Comparison of ENCODE assay signal across 27 cellular contexts in the genomic region with DNA sequence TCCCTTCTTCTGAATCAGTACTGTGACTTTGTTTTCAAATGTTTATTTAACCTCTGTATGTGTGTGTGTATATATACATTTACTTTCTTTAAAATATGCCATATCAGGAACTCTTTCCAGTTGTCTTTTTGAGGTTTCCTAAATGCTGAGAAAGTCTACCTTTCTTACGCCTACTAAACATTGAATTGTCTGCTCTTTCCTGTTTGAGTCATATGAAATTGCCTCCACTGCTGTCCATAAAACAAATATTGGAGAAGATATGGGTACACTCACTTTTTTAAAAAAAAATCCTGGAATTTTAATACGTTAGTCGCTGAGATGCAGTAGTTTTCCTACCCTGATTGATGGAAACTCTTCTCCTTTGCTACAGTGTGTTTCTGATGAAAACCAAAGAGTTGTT.
A peak's percentile ranks its signal among the peaks of the same experiment; 100 is the strongest.
DNase-seq lines count a peak whose midpoint lies in the region; ATAC-seq and TF ChIP-seq lines count a peak whose summit lies in the region.
"Had no signal": no experiment of that assay in that cellular context is flagged by ENCODE, and none has a peak within 500 bp of the region (broad histone marks: within the 10 kb centered on the region; RNA-seq: fewer than 3 reads in every experiment).

No MANE protein-coding gene starts in this region.

- no peaks in the 10 kb centered on the region for H3K9me2 ChIP-seq in PC-3 (replicated peaks; ENCODE audit: low read length)

- H3K4me2 ChIP-seq in PC-3 (ENCODE audit: low read length): no peak overlapping the region
- H3K4me2 ChIP-seq: A549; BLaER1; BLaER1 treated with 17β-estradiol and CSF1 and Interleukin-3, amounts not matched to agents 10 nM and 100 nM had no signal

- CTCF ChIA-PET in PC-3 (lab: Charles Lee): no interaction called here

- H3K79me2 ChIP-seq in PC-3 (ENCODE audit: low read length): no peaks in the 10 kb centered on the region

- H2AFZ ChIP-seq in PC-3 (ENCODE audit: low read length): no peak overlapping the region

- no peaks in the 10 kb centered on the region for H3K27me3 ChIP-seq in PC-3 (ENCODE audit: low read length)
- H3K27me3 ChIP-seq: BE2C; BLaER1; BLaER1 treated with 17β-estradiol and CSF1 and Interleukin-3, amounts not matched to agents 10 nM and 100 nM had no signal

- intact Hi-C loops in PC-3 (cut with micrococcal nuclease): loop anchor here (5.0 kb wide), 1 partner anchor 143 kb away; no protein-coding TSS in a partner anchor

- no peak overlapping the region for H3K4me3 ChIP-seq in PC-3 (ENCODE audit: low read length)
- H3K4me3 ChIP-seq: A549; BLaER1; BLaER1 treated with 17β-estradiol and CSF1 and Interleukin-3, amounts not matched to agents 10 nM and 100 nM had no signal

- no peaks in the 10 kb centered on the region for H3F3A ChIP-seq in PC-3 (ENCODE audit: low read length, unreplicated experiment)

- no peak for TF ChIP-seq CTCF in PC-3 (conservative IDR thresholded peaks at IDR 0.05; ENCODE audit: low read depth, low read length)

- BruUV-seq in PC-3 (replicated peaks; lab: Mats Ljungman, UMichigan): no TSS peak

- DNase-seq in PC-3 (peak; percentile 62), NCI-H82 (lab: John Stamatoyannopoulos, UW) (no peak)
- DNase-seq: 8988T; ACHN; AML-193; BE2C; C1 segment of cervical spinal cord; Caco-2; Calu3; CD4-positive, alpha-beta memory T cell; CD4-positive, alpha-beta T cell; CD4-positive, CD25-positive, alpha-beta regulatory T cell; CD8-positive, alpha-beta memory T cell; CD8-positive, alpha-beta T cell; COR-L47; DMS 273 treated with DMSO at 0.1 percent for 48 hours; DMS153; DMS53; DMS79; DMS79 treated with DMSO at 0.1 percent for 48 hours; DND-41; EL had no signal

- peak; percentile 93 for ATAC-seq in PC-3
- ATAC-seq: A549; CD8-positive, alpha-beta T cell had no signal

- no peaks in the 10 kb centered on the region for H4K20me1 ChIP-seq in PC-3 (ENCODE audit: low read length)
- H4K20me1 ChIP-seq: BLaER1; BLaER1 treated with 17β-estradiol and CSF1 and Interleukin-3, amounts not matched to agents 10 nM and 100 nM had no signal

- peak overlapping the region; percentile 68 for H3K27ac ChIP-seq in PC-3 (ENCODE audit: low read length)
- H3K27ac ChIP-seq: 22Rv1; A549; BLaER1; BLaER1 treated with 17β-estradiol and CSF1 and Interleukin-3, amounts not matched to agents 10 nM and 100 nM; C4-2B had no signal

- POLR2A ChIA-PET in PC-3 (lab: Charles Lee; ENCODE audit: unreplicated experiment): no interaction called here

- H3K4me1 ChIP-seq in PC-3 (ENCODE audit: insufficient read depth, low read length): peaks cover 16% of the 10 kb centered on the region
- H3K4me1 ChIP-seq: A549; BE2C; BLaER1; BLaER1 treated with 17β-estradiol and CSF1 and Interleukin-3, amounts not matched to agents 10 nM and 100 nM; Caco-2 had no signal

- H3K36me3 ChIP-seq in PC-3 (ENCODE audit: low read depth, low read length): no peaks in the 10 kb centered on the region; the same call in 1 of the 2 replicates
- H3K36me3 ChIP-seq: BE2C; BLaER1; BLaER1 treated with 17β-estradiol and CSF1 and Interleukin-3, amounts not matched to agents 10 nM and 100 nM had no signal

- H3K9ac ChIP-seq in PC-3 (ENCODE audit: low read length): no peak overlapping the region
- H3K9ac ChIP-seq: BLaER1; BLaER1 treated with 17β-estradiol and CSF1 and Interleukin-3, amounts not matched to agents 10 nM and 100 nM had no signal

- H3K9me3 ChIP-seq in PC-3 (ENCODE audit: low read length): no peaks in the 10 kb centered on the region
- H3K9me3 ChIP-seq: A549; BE2C; BLaER1; BLaER1 treated with 17β-estradiol and CSF1 and Interleukin-3, amounts not matched to agents 10 nM and 100 nM; Caco-2 had no signal
